23 cellular contexts compared by ENCODE assay signal in genomic region chr6:141501616-141502015, GRCh38.
DNase-seq lines count a peak whose midpoint lies in the region; ATAC-seq and TF ChIP-seq lines count a peak whose summit lies in the region.
"Had no signal": no experiment of that assay in that cellular context is flagged by ENCODE, and none has a peak within 500 bp of the region (broad histone marks: within the 10 kb centered on the region; RNA-seq: fewer than 3 reads in every experiment).

No MANE protein-coding gene starts in this region.

- H3K4me3 Mint-ChIP-seq in GM23338, result no peak overlapping the region
- H3K4me3 Mint-ChIP-seq in stimulated activated memory B cell treated with anti-CD40 and anti-IgM and Interleukin-4, amounts not matched to agents 10 μg/mL and 1 μg/mL and 100 μg/mL, for 72 hours, result no peak overlapping the region
- H3K4me3 Mint-ChIP-seq: CD4-positive, alpha-beta T cell had no signal

- POLR2A ChIA-PET in OCI-LY7 (lab: Charles Lee), result no interaction called here

- peaks cover 42% of the 10 kb centered on the region for H3K9me3 Mint-ChIP-seq in GM23338
- peaks cover 23% of the 10 kb centered on the region for H3K9me3 Mint-ChIP-seq in stimulated activated memory B cell treated with anti-CD40 and anti-IgM and Interleukin-4, amounts not matched to agents 10 μg/mL and 1 μg/mL and 100 μg/mL, for 72 hours

- no TSS peak for BruUV-seq in OCI-LY7 (replicated peaks; lab: Mats Ljungman, UMichigan)

- H3K36me3 Mint-ChIP-seq in GM23338 (ENCODE audit: low read depth), result peaks cover 62% of the 10 kb centered on the region
- peaks cover 17% of the 10 kb centered on the region for H3K36me3 Mint-ChIP-seq in stimulated activated memory B cell treated with anti-CD40 and anti-IgM and Interleukin-4, amounts not matched to agents 10 μg/mL and 1 μg/mL and 100 μg/mL, for 72 hours

- H3K36me3 ChIP-seq in GM23338 (ENCODE audit: insufficient read depth) (peaks cover 10% of the 10 kb centered on the region; the same call in 1 of the 2 replicates), OCI-LY7 (ENCODE audit: insufficient read depth, low read length) (no peaks in the 10 kb centered on the region; the same call in 1 of the 2 replicates), iPS DF 6.9 (ENCODE audit: control insufficient read depth, insufficient read depth, low read length) (no peaks in the 10 kb centered on the region; the same call in 1 of the 2 replicates), smooth muscle cell (ENCODE audit: low read depth) (no peaks in the 10 kb centered on the region)
- H3K36me3 ChIP-seq: BLaER1 treated with 17β-estradiol and CSF1 and Interleukin-3, amounts not matched to agents 10 nM and 100 nM; Peyer's patch had no signal

- intact Hi-C loops in OCI-LY7 (cut with micrococcal nuclease; ENCODE audit: unreplicated experiment), result no loop called here

- no peak overlapping the region for H3K4me3 ChIP-seq in GM23338
- no peak overlapping the region for H3K4me3 ChIP-seq in OCI-LY7 (ENCODE audit: low read depth, low read length, poor library complexity, severe bottlenecking)
- no peak overlapping the region for H3K4me3 ChIP-seq in iPS DF 6.9 (ENCODE audit: low read length)
- no peak overlapping the region for H3K4me3 ChIP-seq in smooth muscle cell
- H3K4me3 ChIP-seq: BLaER1 treated with 17β-estradiol and CSF1 and Interleukin-3, amounts not matched to agents 10 nM and 100 nM; Peyer's patch had no signal

- H3K27ac ChIP-seq in GM23338 (ENCODE audit: low read depth), result no peak overlapping the region
- H3K27ac ChIP-seq in OCI-LY7 (ENCODE audit: low read depth, low read length, poor library complexity, severe bottlenecking), result no peak overlapping the region
- no peak overlapping the region for H3K27ac ChIP-seq in iPS DF 6.9 (ENCODE audit: low read length)
- no peak overlapping the region for H3K27ac ChIP-seq in smooth muscle cell (ENCODE audit: low read depth)
- H3K27ac ChIP-seq: BLaER1 treated with 17β-estradiol and CSF1 and Interleukin-3, amounts not matched to agents 10 nM and 100 nM; Peyer's patch had no signal

- H2AFZ ChIP-seq in GM23338, result no peak overlapping the region
- H2AFZ ChIP-seq in OCI-LY7 (ENCODE audit: low read length), result peak overlapping the region; percentile 37; the same call in 1 of the 2 replicates
- no peak overlapping the region for H2AFZ ChIP-seq in smooth muscle cell (ENCODE audit: low read depth)

- ATAC-seq in GM23338, result no peak
- no peak for ATAC-seq in stimulated activated memory B cell treated with anti-CD40 and anti-IgM and Interleukin-4, amounts not matched to agents 10 μg/mL and 1 μg/mL and 100 μg/mL, for 72 hours
- ATAC-seq: HCT116 had no signal

- peaks cover 4% of the 10 kb centered on the region; the same call in 1 of the 2 replicates for H3K9me2 ChIP-seq in GM23338 (ENCODE audit: insufficient read depth)
- no peaks in the 10 kb centered on the region; the same call in 1 of the 2 replicates for H3K9me2 ChIP-seq in OCI-LY7 (ENCODE audit: insufficient read depth, low read length)

- no peaks in the 10 kb centered on the region for H4K20me1 ChIP-seq in GM23338 (replicated peaks; ENCODE audit: insufficient read depth)
- H4K20me1 ChIP-seq in OCI-LY7 (ENCODE audit: insufficient read depth, low read length), result no peaks in the 10 kb centered on the region
- no peaks in the 10 kb centered on the region for H4K20me1 ChIP-seq in smooth muscle cell (ENCODE audit: low read depth)
- H4K20me1 ChIP-seq: BLaER1 treated with 17β-estradiol and CSF1 and Interleukin-3, amounts not matched to agents 10 nM and 100 nM had no signal

- H3K9ac ChIP-seq in smooth muscle cell (ENCODE audit: low read depth), result no peak overlapping the region
- H3K9ac ChIP-seq: BLaER1 treated with 17β-estradiol and CSF1 and Interleukin-3, amounts not matched to agents 10 nM and 100 nM had no signal

- H3K27me3 ChIP-seq in GM23338 (ENCODE audit: insufficient read depth) (no peaks in the 10 kb centered on the region), iPS DF 6.9 (ENCODE audit: control insufficient read depth, insufficient read depth, low read length) (no peaks in the 10 kb centered on the region), smooth muscle cell (ENCODE audit: low read depth) (no peaks in the 10 kb centered on the region)
- H3K27me3 ChIP-seq: BLaER1 treated with 17β-estradiol and CSF1 and Interleukin-3, amounts not matched to agents 10 nM and 100 nM; Peyer's patch had no signal

- peak; percentile 34 for DNase-seq in GM23338 (ENCODE audit: low spot score)
- DNase-seq in OCI-LY7 (ENCODE audit: low spot score), result no peak
- peak; percentile 11 for DNase-seq in iPS DF 6.9 (ENCODE audit: low read depth, low spot score)
- no peak for DNase-seq in smooth muscle cell (lab: John Stamatoyannopoulos, UW; ENCODE audit: unreplicated experiment)
- no peak for DNase-seq in NCI-H1694 (lab: John Stamatoyannopoulos, UW)
- DNase-seq in GF-D8 (lab: John Stamatoyannopoulos, UW), result no peak
- DNase-seq: AML-193; CD4-positive, alpha-beta T cell; DMS53; Karpas-422; MV-4-11; NCI-H1105; NCI-H1436 treated with DMSO at 0.1 percent for 48 hours; NCI-H1930; NCI-H2107; NCI-H524 treated with DMSO at 0.1 percent for 48 hours; NCI-H82; OCI-M1; Peyer's patch; SIG-M5 had no signal

- H3K4me2 ChIP-seq in GM23338 (no peak overlapping the region), OCI-LY7 (ENCODE audit: low read length) (no peak overlapping the region), smooth muscle cell (no peak overlapping the region)
- H3K4me2 ChIP-seq: BLaER1 treated with 17β-estradiol and CSF1 and Interleukin-3, amounts not matched to agents 10 nM and 100 nM had no signal

- H3K27ac Mint-ChIP-seq in GM23338, result no peak overlapping the region
- H3K27ac Mint-ChIP-seq in stimulated activated memory B cell treated with anti-CD40 and anti-IgM and Interleukin-4, amounts not matched to agents 10 μg/mL and 1 μg/mL and 100 μg/mL, for 72 hours, result peak overlapping the region; percentile 53
- H3K27ac Mint-ChIP-seq: CD4-positive, alpha-beta T cell had no signal

- TF ChIP-seq CTCF in GM23338 (conservative IDR thresholded peaks at IDR 0.05; ENCODE audit: low read depth in 2 of 2) (no peak), OCI-LY7 (conservative IDR thresholded peaks at IDR 0.05; ENCODE audit: low read length) (no peak), smooth muscle cell (IDR thresholded peaks at IDR 0.05; ENCODE audit: borderline replicate concordance, insufficient read depth, poor library complexity, severe bottlenecking) (no peak)

- WGBS in iPS DF 6.9 (ENCODE audit: insufficient coverage, insufficient read length), result no CpG with 5 or more reads among the region's 1 CpG
- WGBS in smooth muscle cell (ENCODE audit: low lambda C conversion rate), result 95% methylated on average over 1 of the region's 1 CpG

- no peaks in the 10 kb centered on the region for H3F3A ChIP-seq in GM23338 (replicated peaks; ENCODE audit: low read depth)
- no peaks in the 10 kb centered on the region for H3F3A ChIP-seq in smooth muscle cell (ENCODE audit: low read depth)

- H3K4me1 Mint-ChIP-seq in GM23338, result peaks cover 8% of the 10 kb centered on the region
- peaks cover 8% of the 10 kb centered on the region for H3K4me1 Mint-ChIP-seq in stimulated activated memory B cell treated with anti-CD40 and anti-IgM and Interleukin-4, amounts not matched to agents 10 μg/mL and 1 μg/mL and 100 μg/mL, for 72 hours

- H3K79me2 ChIP-seq in GM23338 (replicated peaks; ENCODE audit: insufficient read depth) (no peaks in the 10 kb centered on the region), OCI-LY7 (ENCODE audit: insufficient read depth, low read depth, low read length) (no peaks in the 10 kb centered on the region), smooth muscle cell (ENCODE audit: low read depth) (no peaks in the 10 kb centered on the region)

- peaks cover 4% of the 10 kb centered on the region; the same call in 1 of the 2 replicates for H3K9me3 ChIP-seq in OCI-LY7 (ENCODE audit: low read length)
- H3K9me3 ChIP-seq in iPS DF 6.9 (ENCODE audit: control insufficient read depth, insufficient read depth, low read length), result no peaks in the 10 kb centered on the region
- no peaks in the 10 kb centered on the region for H3K9me3 ChIP-seq in smooth muscle cell (replicated peaks; ENCODE audit: low read depth)

- CTCF ChIA-PET in OCI-LY7 (lab: Charles Lee; ENCODE audit: unreplicated experiment), result no interaction called here

- H3K27me3 Mint-ChIP-seq in GM23338 (ENCODE audit: insufficient read depth, low read depth, poor library complexity), result peaks cover 3% of the 10 kb centered on the region
- H3K27me3 Mint-ChIP-seq in stimulated activated memory B cell treated with anti-CD40 and anti-IgM and Interleukin-4, amounts not matched to agents 10 μg/mL and 1 μg/mL and 100 μg/mL, for 72 hours, result no peaks in the 10 kb centered on the region
- H3K27me3 Mint-ChIP-seq: CD4-positive, alpha-beta T cell had no signal

- peaks cover 6% of the 10 kb centered on the region; the same call in 1 of the 2 replicates for H3K4me1 ChIP-seq in GM23338 (ENCODE audit: insufficient read depth)
- no peaks in the 10 kb centered on the region for H3K4me1 ChIP-seq in OCI-LY7 (ENCODE audit: insufficient read depth, low read length, poor library complexity, severe bottlenecking)
- H3K4me1 ChIP-seq in iPS DF 6.9 (ENCODE audit: control insufficient read depth, insufficient read depth, low read length), result no peaks in the 10 kb centered on the region
- H3K4me1 ChIP-seq in smooth muscle cell (ENCODE audit: low read depth), result no peaks in the 10 kb centered on the region
- H3K4me1 ChIP-seq: Peyer's patch had no signal

TF ChIP-seq in GM23338, 12 proteins besides CTCF, POLR2A, EP300 and RAD21 (continues in another document):
- no peak for TF ChIP-seq CREB1 (CRISPR knock-in tag; IDR thresholded peaks at IDR 0.05; ENCODE audit: low read depth)
- TF ChIP-seq EZH2 (IDR thresholded peaks at IDR 0.05; ENCODE audit: low read depth, unreplicated experiment), result no peak
- TF ChIP-seq EZH2phosphoT487 (IDR thresholded peaks at IDR 0.05; ENCODE audit: unreplicated experiment), result no peak

Comparison
In these comparisons a context has a peak if more than half of its experiments do, and no peak if none do; other contexts are left out.
1. DNase-seq: peak in GM23338 (single experiment) and iPS DF 6.9 (single experiment); none in OCI-LY7 (single experiment), smooth muscle cell (single experiment), NCI-H1694 (single experiment) and GF-D8 (single experiment).